In the genomic region with DNA sequence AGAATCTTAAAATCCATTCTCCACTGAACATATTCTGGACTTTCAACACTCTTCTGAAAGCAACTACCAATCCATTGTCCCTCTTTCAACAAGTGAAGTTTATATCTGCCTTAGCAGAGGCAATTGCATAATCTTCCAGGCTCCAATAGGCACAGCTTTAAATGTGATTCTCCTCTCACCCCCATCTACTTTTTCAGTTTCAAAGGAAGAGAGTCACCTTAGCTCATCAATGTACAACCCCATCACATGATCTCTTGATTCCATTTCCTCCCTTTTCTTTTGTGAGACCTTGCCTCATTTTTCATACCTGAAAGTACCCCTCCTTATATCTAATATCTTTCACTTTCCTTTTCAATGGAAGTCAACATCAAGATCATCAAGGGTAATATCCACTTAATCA, we compare ENCODE assay signal across 22 cellular contexts.
"Had no signal": no experiment of that assay in that cellular context is flagged by ENCODE, and none has a peak within 500 bp of the region (broad histone marks: within the 10 kb centered on the region; RNA-seq: fewer than 3 reads in every experiment).

No MANE protein-coding gene starts in this region.

- H3K4me1 Mint-ChIP-seq: activated CD4-positive, alpha-beta T cell treated with anti-CD3 and anti-CD28 coated beads, Interleukin-2, amount 10 ng/mL, durations not matched to agents 7 days and 5 days; activated naive CD8-positive, alpha-beta T cell treated with anti-CD3 and anti-CD28 coated beads, Interleukin-2, amount 50 U/mL, for 24 hours had no signal

- H3K9ac ChIP-seq: KMS-11 had no signal

- H3K9me3 ChIP-seq: ascending aorta, body of pancreas had no signal

- H3K4me2 ChIP-seq: KMS-11 had no signal

- H3K4me3 ChIP-seq: ascending aorta, body of pancreas had no signal

- H3K9me3 Mint-ChIP-seq: activated CD4-positive, alpha-beta memory T cell treated with anti-CD3 and anti-CD28 coated beads for 36 hours; activated CD4-positive, alpha-beta T cell treated with anti-CD3 and anti-CD28 coated beads, Interleukin-2, amount 10 ng/mL, durations not matched to agents 7 days and 5 days; T-helper 1 cell treated with Interleukin-12 subunit alpha and Interleukin-12 subunit beta and Interleukin-4 antibody, amounts not matched to agents 30 μg/mL and 1 μg/mL, for 36 hours; WTC11 had no signal

- H3K36me3 ChIP-seq: ascending aorta had no signal

- H3K36me3 Mint-ChIP-seq: activated CD4-positive, alpha-beta memory T cell treated with anti-CD3 and anti-CD28 coated beads for 36 hours; activated naive CD4-positive, alpha-beta T cell treated with anti-CD3 and anti-CD28 coated beads, Interleukin-2, amount 50 U/mL, for 72 hours; WTC11 had no signal

- H3K27ac ChIP-seq: ascending aorta, body of pancreas, KMS-11 had no signal

- H3K27me3 Mint-ChIP-seq: activated CD4-positive, alpha-beta memory T cell treated with anti-CD3 and anti-CD28 coated beads for 36 hours; activated CD4-positive, alpha-beta T cell treated with anti-CD3 and anti-CD28 coated beads, Interleukin-2, amount 10 ng/mL, durations not matched to agents 7 days and 5 days; activated naive CD8-positive, alpha-beta T cell treated with anti-CD3 and anti-CD28 coated beads, Interleukin-2, amount 50 U/mL, for 24 hours had no signal

- DNase-seq: activated CD4-positive, alpha-beta memory T cell treated with anti-CD3 and anti-CD28 coated beads for 36 hours; activated CD4-positive, alpha-beta T cell treated with anti-CD3 and anti-CD28 coated beads, Interleukin-2, amount 10 ng/mL, durations not matched to agents 7 days and 5 days; activated CD8-positive, alpha-beta memory T cell treated with anti-CD3 and anti-CD28 coated beads for 24 hours; activated effector memory CD4-positive, alpha-beta T cell treated with anti-CD3 and anti-CD28 coated beads, Interleukin-2, amount 50 U/mL, for 16 hours; activated naive CD4-positive, alpha-beta T cell treated with Interleukin-2 at 50 U/mL for 16 hours; activated naive CD8-positive, alpha-beta T cell treated with anti-CD3 and anti-CD28 coated beads, Interleukin-2, amount 50 U/mL, for 24 hours; activated T-cell treated with anti-CD3 and anti-CD28 coated beads, Interleukin-2, amount 50 U/mL, for 4 hours; amniotic stem cell; body of pancreas; central memory CD4-positive, alpha-beta T cell; NCI-H1105 treated with DMSO at 0.1 percent for 48 hours; NCI-H146; NCI-H187 treated with DMSO at 0.1 percent for 48 hours; NCI-H2081 treated with DMSO at 0.1 percent for 48 hours; NCI-H446; PC-3; SHP77 treated with DMSO at 0.1 percent for 48 hours had no signal

- ATAC-seq: activated naive CD4-positive, alpha-beta T cell treated with anti-CD3 and anti-CD28 coated beads, Interleukin-2, amount 50 U/mL, for 72 hours; activated naive CD8-positive, alpha-beta T cell treated with anti-CD3 and anti-CD28 coated beads, Interleukin-2, amount 50 U/mL, for 24 hours; activated T-cell treated with anti-CD3 and anti-CD28 coated beads, Interleukin-2, amount 50 U/mL, for 4 hours; body of pancreas; PC-3; WTC11 had no signal

- H3K4me1 ChIP-seq: ascending aorta, body of pancreas had no signal

- H3K27ac Mint-ChIP-seq: activated CD4-positive, alpha-beta memory T cell treated with anti-CD3 and anti-CD28 coated beads for 36 hours; activated CD4-positive, alpha-beta T cell treated with anti-CD3 and anti-CD28 coated beads, Interleukin-2, amount 10 ng/mL, durations not matched to agents 7 days and 5 days; activated naive CD8-positive, alpha-beta T cell treated with anti-CD3 and anti-CD28 coated beads, Interleukin-2, amount 50 U/mL, for 24 hours; T-helper 1 cell treated with Interleukin-12 subunit alpha and Interleukin-12 subunit beta and Interleukin-4 antibody, amounts not matched to agents 30 μg/mL and 1 μg/mL, for 36 hours; WTC11 had no signal

- H3K4me3 Mint-ChIP-seq: activated CD4-positive, alpha-beta memory T cell treated with anti-CD3 and anti-CD28 coated beads for 36 hours; activated CD4-positive, alpha-beta T cell treated with anti-CD3 and anti-CD28 coated beads, Interleukin-2, amount 10 ng/mL, durations not matched to agents 7 days and 5 days; activated naive CD8-positive, alpha-beta T cell treated with anti-CD3 and anti-CD28 coated beads, Interleukin-2, amount 50 U/mL, for 24 hours; activated T-cell treated with anti-CD3 and anti-CD28 coated beads, Interleukin-2, amount 50 U/mL, for 4 hours; T-helper 1 cell treated with Interleukin-12 subunit alpha and Interleukin-12 subunit beta and Interleukin-4 antibody, amounts not matched to agents 30 μg/mL and 1 μg/mL, for 36 hours; WTC11 had no signal

- H3K27me3 ChIP-seq: ascending aorta, body of pancreas had no signal
